ENCODE assay signal across 19 cellular contexts in genomic region chr22:20607157-20607907, GRCh38.
DNase-seq lines count a peak whose midpoint lies in the region; ATAC-seq and TF ChIP-seq lines count a peak whose summit lies in the region.
"Had no signal": no experiment of that assay in that cellular context is flagged by ENCODE, and none has a peak within 500 bp of the region (broad histone marks: within the 10 kb centered on the region; RNA-seq: fewer than 3 reads in every experiment).

No MANE protein-coding gene starts in this region.

- H3K79me2 ChIP-seq in GM23338 (replicated peaks; ENCODE audit: insufficient read depth): no peaks in the 10 kb centered on the region

- H3K9me3 Mint-ChIP-seq in GM23338: no peaks in the 10 kb centered on the region
- no peaks in the 10 kb centered on the region for H3K9me3 Mint-ChIP-seq in naive thymus-derived CD8-positive, alpha-beta T cell
- H3K9me3 Mint-ChIP-seq: activated naive CD8-positive, alpha-beta T cell treated with anti-CD3 and anti-CD28 coated beads, Interleukin-2, amount 10 ng/mL, durations not matched to agents 7 days and 5 days; activated T-cell treated with anti-CD3 and anti-CD28 coated beads, Interleukin-2, amount 50 U/mL, for 4 hours; HFFc6 had no signal

- peak overlapping the region; percentile 84; the same call in 1 of the 2 replicates for H2AFZ ChIP-seq in GM23338

- H3K27ac ChIP-seq in BLaER1 treated with 17β-estradiol and CSF1 and Interleukin-3, amounts not matched to agents 10 nM and 100 nM: no peak overlapping the region; a peak in 1 of 22 replicates
- no peak overlapping the region for H3K27ac ChIP-seq in GM23338 (ENCODE audit: low read depth)
- no peak overlapping the region for H3K27ac ChIP-seq in lower lobe of right lung
- no peak overlapping the region for H3K27ac ChIP-seq in left ventricle myocardium inferior (replicated peaks)
- H3K27ac ChIP-seq: brain microvascular endothelial cell, gastrocnemius medialis, right atrium auricular region, suprapubic skin had no signal

- no peaks in the 10 kb centered on the region for H3K9me3 ChIP-seq in BLaER1 treated with 17β-estradiol and CSF1 and Interleukin-3, amounts not matched to agents 10 nM and 100 nM (replicated peaks in 1 of 11)
- H3K9me3 ChIP-seq in lower lobe of right lung (no peaks in the 10 kb centered on the region), left ventricle myocardium inferior (replicated peaks) (no peaks in the 10 kb centered on the region)
- H3K9me3 ChIP-seq: gastrocnemius medialis, right atrium auricular region, suprapubic skin had no signal

- no peaks in the 10 kb centered on the region for H3F3A ChIP-seq in GM23338 (replicated peaks; ENCODE audit: low read depth)

- peaks cover 14 to 59% (median 43%) of the 10 kb centered on the region in 10 experiments for H3K4me1 ChIP-seq in BLaER1 treated with 17β-estradiol and CSF1 and Interleukin-3, amounts not matched to agents 10 nM and 100 nM
- no peaks in the 10 kb centered on the region for H3K4me1 ChIP-seq in GM23338 (ENCODE audit: insufficient read depth)
- H3K4me1 ChIP-seq in lower lobe of right lung: peaks cover 9% of the 10 kb centered on the region
- H3K4me1 ChIP-seq in left ventricle myocardium inferior: no peaks in the 10 kb centered on the region
- H3K4me1 ChIP-seq: gastrocnemius medialis, right atrium auricular region had no signal

- no peaks in the 10 kb centered on the region for H3K9me2 ChIP-seq in GM23338 (ENCODE audit: insufficient read depth)

- H3K4me1 Mint-ChIP-seq in GM23338: peaks cover 12% of the 10 kb centered on the region
- H3K4me1 Mint-ChIP-seq in naive thymus-derived CD8-positive, alpha-beta T cell: peaks cover 12 to 31% (median 26%) of the 10 kb centered on the region in 4 donors

- ATAC-seq in GM23338 (peak; percentile 40), lower lobe of right lung (no peak), HG03460 (IDR thresholded peaks at IDR 0.05; ENCODE audit: unreplicated experiment) (no peak)
- ATAC-seq in naive thymus-derived CD8-positive, alpha-beta T cell: no peak
- ATAC-seq: gastrocnemius medialis had no signal

- no peak overlapping the region for H3K27ac Mint-ChIP-seq in GM23338
- H3K27ac Mint-ChIP-seq in naive thymus-derived CD8-positive, alpha-beta T cell: no peak overlapping the region
- H3K27ac Mint-ChIP-seq: activated naive CD8-positive, alpha-beta T cell treated with anti-CD3 and anti-CD28 coated beads, Interleukin-2, amount 10 ng/mL, durations not matched to agents 7 days and 5 days; HFFc6 had no signal

- DNase-seq in GM23338 (ENCODE audit: low spot score) (peak; percentile 27), NCI-H69 (lab: John Stamatoyannopoulos, UW) (peak; percentile 81), lower lobe of right lung (peak; percentile 51), glomerular visceral epithelial cell (ENCODE audit: extremely low spot score) (no peak), left ventricle myocardium inferior (no peak)
- no peak for DNase-seq in naive thymus-derived CD8-positive, alpha-beta T cell
- DNase-seq: activated CD4-positive, alpha-beta T cell treated with anti-CD3 and anti-CD28 coated beads, Interleukin-2, amount 50 U/mL, for 48 hours; activated naive CD8-positive, alpha-beta T cell treated with anti-CD3 and anti-CD28 coated beads, Interleukin-2, amount 10 ng/mL, durations not matched to agents 7 days and 5 days; activated T-cell treated with anti-CD3 and anti-CD28 coated beads, Interleukin-2, amount 50 U/mL, for 4 hours; brain microvascular endothelial cell; gastrocnemius medialis; HFFc6; NCI-H1048; NCI-H524 treated with DMSO at 0.1 percent for 48 hours; PC-3 had no signal

- peak overlapping the region in 4 of 11 experiments; percentile 20 to 36 (median 28); a peak in 4 of 22 replicates for H3K9ac ChIP-seq in BLaER1 treated with 17β-estradiol and CSF1 and Interleukin-3, amounts not matched to agents 10 nM and 100 nM

- POLR2A ChIA-PET in naive thymus-derived CD8-positive, alpha-beta T cell (lab: Charles Lee): interaction anchor here (0.6 kb wide), 1 partner anchor 42 kb away, joined by 3 read pairs; no protein-coding TSS in a partner anchor

- intact Hi-C loops in lower lobe of right lung (cut with DNase I): no loop called here
- intact Hi-C loops in left ventricle myocardium inferior (cut with micrococcal nuclease): no loop called here

- no peaks in the 10 kb centered on the region for H3K36me3 Mint-ChIP-seq in GM23338 (ENCODE audit: low read depth)
- no peaks in the 10 kb centered on the region for H3K36me3 Mint-ChIP-seq in naive thymus-derived CD8-positive, alpha-beta T cell
- H3K36me3 Mint-ChIP-seq: activated naive CD8-positive, alpha-beta T cell treated with anti-CD3 and anti-CD28 coated beads, Interleukin-2, amount 10 ng/mL, durations not matched to agents 7 days and 5 days had no signal

- no peak overlapping the region; a peak in 1 of 20 replicates for H3K4me3 ChIP-seq in BLaER1 treated with 17β-estradiol and CSF1 and Interleukin-3, amounts not matched to agents 10 nM and 100 nM
- H3K4me3 ChIP-seq in GM23338 (no peak overlapping the region), lower lobe of right lung (no peak overlapping the region), left ventricle myocardium inferior (no peak overlapping the region)
- H3K4me3 ChIP-seq: gastrocnemius medialis, right atrium auricular region, suprapubic skin had no signal

- TF ChIP-seq CTCF in GM23338 (conservative IDR thresholded peaks at IDR 0.05; ENCODE audit: low read depth in 2 of 2) (no peak), lower lobe of right lung (IDR thresholded peaks at IDR 0.05) (no peak), left ventricle myocardium inferior (IDR thresholded peaks at IDR 0.05; ENCODE audit: borderline replicate concordance) (no peak)

- H3K36me3 ChIP-seq in BLaER1 treated with 17β-estradiol and CSF1 and Interleukin-3, amounts not matched to agents 10 nM and 100 nM: no peaks in the 10 kb centered on the region
- H3K36me3 ChIP-seq in GM23338 (ENCODE audit: insufficient read depth) (no peaks in the 10 kb centered on the region), lower lobe of right lung (no peaks in the 10 kb centered on the region), left ventricle myocardium inferior (no peaks in the 10 kb centered on the region)
- H3K36me3 ChIP-seq: brain microvascular endothelial cell, gastrocnemius medialis, right atrium auricular region, suprapubic skin had no signal

- peak overlapping the region; percentile 62 to 91 (median 73); a peak in 21 of 22 replicates for H3K4me2 ChIP-seq in BLaER1 treated with 17β-estradiol and CSF1 and Interleukin-3, amounts not matched to agents 10 nM and 100 nM
- no peak overlapping the region for H3K4me2 ChIP-seq in GM23338

- no peak overlapping the region for H3K4me3 Mint-ChIP-seq in GM23338
- no peak overlapping the region for H3K4me3 Mint-ChIP-seq in naive thymus-derived CD8-positive, alpha-beta T cell
- H3K4me3 Mint-ChIP-seq: activated naive CD8-positive, alpha-beta T cell treated with anti-CD3 and anti-CD28 coated beads, Interleukin-2, amount 10 ng/mL, durations not matched to agents 7 days and 5 days; activated T-cell treated with anti-CD3 and anti-CD28 coated beads, Interleukin-2, amount 50 U/mL, for 4 hours; HFFc6 had no signal

- H3K27me3 Mint-ChIP-seq in GM23338 (ENCODE audit: insufficient read depth, low read depth, poor library complexity): peaks cover 14% of the 10 kb centered on the region
- no peaks in the 10 kb centered on the region for H3K27me3 Mint-ChIP-seq in naive thymus-derived CD8-positive, alpha-beta T cell
- H3K27me3 Mint-ChIP-seq: activated naive CD8-positive, alpha-beta T cell treated with anti-CD3 and anti-CD28 coated beads, Interleukin-2, amount 10 ng/mL, durations not matched to agents 7 days and 5 days had no signal

- H4K20me1 ChIP-seq in BLaER1 treated with 17β-estradiol and CSF1 and Interleukin-3, amounts not matched to agents 10 nM and 100 nM: peaks cover 0 to 16% (median 0%) of the 10 kb centered on the region in 11 experiments; a peak in 1 of 22 replicates
- no peaks in the 10 kb centered on the region for H4K20me1 ChIP-seq in GM23338 (replicated peaks; ENCODE audit: insufficient read depth)

- H3K27me3 ChIP-seq in BLaER1 treated with 17β-estradiol and CSF1 and Interleukin-3, amounts not matched to agents 10 nM and 100 nM: peaks cover 0 to 13% (median 0%) of the 10 kb centered on the region in 11 experiments; a peak in 3 of 22 replicates
- H3K27me3 ChIP-seq in GM23338 (ENCODE audit: insufficient read depth) (no peaks in the 10 kb centered on the region), lower lobe of right lung (ENCODE audit: low read depth) (no peaks in the 10 kb centered on the region), left ventricle myocardium inferior (ENCODE audit: low read depth) (peaks cover 37% of the 10 kb centered on the region)
- H3K27me3 ChIP-seq: gastrocnemius medialis, right atrium auricular region, suprapubic skin had no signal

TF ChIP-seq in GM23338, 12 proteins besides CTCF, POLR2A, EP300 and RAD21 (continues in another document):
- TF ChIP-seq ZNF114 (CRISPR knock-in tag; IDR thresholded peaks at IDR 0.05): no peak
- no peak for TF ChIP-seq NANOG (IDR thresholded peaks at IDR 0.05; ENCODE audit: borderline replicate concordance)
- no peak for TF ChIP-seq ZNF331 (CRISPR knock-in tag; IDR thresholded peaks at IDR 0.05; ENCODE audit: low read depth)
- no peak for TF ChIP-seq ETS1 (IDR thresholded peaks at IDR 0.05)
- TF ChIP-seq EZH2phosphoT487 (IDR thresholded peaks at IDR 0.05; ENCODE audit: unreplicated experiment): no peak
- TF ChIP-seq CREB1 (CRISPR knock-in tag; IDR thresholded peaks at IDR 0.05; ENCODE audit: low read depth): no peak
- TF ChIP-seq EZH2 (IDR thresholded peaks at IDR 0.05; ENCODE audit: low read depth, unreplicated experiment): no peak
- TF ChIP-seq STAT1 (IDR thresholded peaks at IDR 0.05; ENCODE audit: unreplicated experiment): no peak

Comparison
In these comparisons a context has a peak if more than half of its experiments do, and no peak if none do; other contexts are left out.
1. DNase-seq: peak in GM23338 (single experiment), NCI-H69 (single experiment) and lower lobe of right lung (single experiment); none in naive thymus-derived CD8-positive, alpha-beta T cell (0 of 10), glomerular visceral epithelial cell (single experiment) and left ventricle myocardium inferior (single experiment).